Comparison of ENCODE assay signal across 8 cellular contexts in the genomic region with DNA sequence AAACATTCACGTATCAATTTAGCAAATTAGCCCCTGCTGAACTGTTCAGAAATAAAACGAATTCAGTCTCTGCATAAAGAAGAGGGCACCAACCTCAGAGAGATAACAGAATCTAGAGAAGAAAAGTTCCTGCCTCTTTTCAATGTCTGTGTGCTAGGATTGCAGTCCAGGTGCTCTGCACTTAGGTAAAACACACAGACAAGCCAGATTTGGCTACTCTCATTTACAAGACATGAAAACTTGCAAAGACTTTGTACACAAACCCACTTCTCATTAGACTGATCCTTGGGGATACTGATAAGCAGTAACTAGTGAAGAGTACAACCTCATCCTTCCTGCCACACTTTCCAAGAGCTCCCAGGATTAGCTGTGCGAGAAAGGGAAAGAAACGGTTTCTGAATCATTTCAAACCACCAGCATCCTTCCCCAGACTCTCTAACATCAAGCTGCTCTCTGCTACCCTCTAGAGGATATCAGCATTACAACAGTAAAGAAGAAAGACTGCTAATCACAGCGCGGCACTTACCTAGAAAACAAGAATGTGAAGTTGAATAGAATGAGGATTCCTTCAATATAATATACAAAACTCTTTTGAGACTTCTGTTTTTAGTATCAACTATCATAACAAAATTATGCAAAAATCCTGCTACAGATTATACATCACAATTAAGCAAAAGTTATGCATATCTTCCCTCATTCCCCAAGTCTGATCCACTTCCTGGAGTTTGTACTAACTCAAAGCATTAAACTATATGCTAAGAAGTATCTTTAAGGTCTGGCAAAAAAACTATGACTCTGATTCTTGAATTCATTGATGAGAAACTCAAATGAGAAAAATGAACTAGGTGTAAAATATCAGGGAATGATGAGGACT.
DNase-seq lines count a peak whose midpoint lies in the region; ATAC-seq, FAIRE-seq and TF ChIP-seq lines count a peak whose summit lies in the region.

No MANE protein-coding gene starts in this region.

- H3K9ac ChIP-seq in K562 (ENCODE audit: insufficient read depth in 1 of 2, low read depth in 2 of 2, low read length in 2 of 2) = no peak overlapping the region

- H4K20me1 ChIP-seq in DOHH2 (ENCODE audit: control insufficient read depth, insufficient read depth, low read depth, low read length) (no peaks in the 10 kb centered on the region), K562 (replicated peaks; ENCODE audit: control insufficient read depth, insufficient read depth, low read length) (no peaks in the 10 kb centered on the region)

- peak; percentile 85 for FAIRE-seq in K562 (lab: Jason Lieb, UNC)

- H3K9me3 ChIP-seq in DOHH2 (ENCODE audit: control insufficient read depth, insufficient read depth, low read length) (no peaks in the 10 kb centered on the region), K562 (replicated peaks; ENCODE audit: control insufficient read depth, insufficient read depth, low read depth, low read length) (no peaks in the 10 kb centered on the region), stomach (no peaks in the 10 kb centered on the region)

- no peak overlapping the region for H3K4me2 ChIP-seq in DOHH2 (ENCODE audit: low read length)
- no peak overlapping the region for H3K4me2 ChIP-seq in K562 (ENCODE audit: insufficient read depth, low read length)

- 21% methylated on average over 6 of the region's 6 CpGs for WGBS in K562 (ENCODE audit: insufficient coverage, low coverage, missing lambda C conversion rate)
- WGBS in stomach, 5 donors = 26 to 31% (median 28%) methylated on average over 6 of the region's 6 CpGs

- no peaks in the 10 kb centered on the region for H3K9me2 ChIP-seq in DOHH2 (replicated peaks; ENCODE audit: control insufficient read depth, low read length)

- TF ChIP-seq RAD21 in K562 (CRISPR knock-in tag; conservative IDR thresholded peaks at IDR 0.05 in 1 of 2, IDR thresholded peaks at IDR 0.05 in 1 of 2) = peak; percentile 51 to 74

- H3K36me3 ChIP-seq in DOHH2 (ENCODE audit: control insufficient read depth, low read length) (no peaks in the 10 kb centered on the region), K562 (ENCODE audit: control insufficient read depth, insufficient read depth, low read length) (no peaks in the 10 kb centered on the region), stomach (no peaks in the 10 kb centered on the region)

- H3K4me1 ChIP-seq in DOHH2 (ENCODE audit: control insufficient read depth, low read length) (no peaks in the 10 kb centered on the region), K562 (replicated peaks in 1 of 2; ENCODE audit: control insufficient read depth in 2 of 2, insufficient read depth in 2 of 2, low read length in 2 of 2) (no peaks in the 10 kb centered on the region; a peak in 2 of 5 replicates), stomach (peaks cover 14 to 37% (median 20%) of the 10 kb centered on the region in 4 donors)

- intact Hi-C loops in K562 (cut with micrococcal nuclease) = loop anchor here (1.0 to 10.0 kb wide), 4 partner anchors 55 to 390 kb away; no protein-coding TSS in a partner anchor
- intact Hi-C loops in stomach (cut with DNase I; ENCODE audit: low total_unique reads) = no loop called here
- intact Hi-C loops in activated CD4-positive, alpha-beta memory T cell treated with anti-CD3 and anti-CD28 coated beads for 36 hours (cut with micrococcal nuclease) = no loop called here

- no peak for TF ChIP-seq EP300 in K562 (IDR thresholded peaks at IDR 0.05; ENCODE audit: low read length)
- no peak for TF ChIP-seq EP300 in stomach (IDR thresholded peaks at IDR 0.05)

- no peaks in the 10 kb centered on the region for H3K36me3 Mint-ChIP-seq in activated CD4-positive, alpha-beta memory T cell treated with anti-CD3 and anti-CD28 coated beads for 36 hours

- DNase-seq in NCI-H345 treated with DMSO at 0.1 percent for 48 hours (lab: John Stamatoyannopoulos, UW; ENCODE audit: unreplicated experiment) = peak; percentile 31
- DNase-seq in K562 (ENCODE audit: extremely low read depth in 1 of 4, low spot score in 3 of 4) = peak; percentile 39 to 65 (median 46)
- DNase-seq in inferior parietal cortex (ENCODE audit: extremely low spot score) = peak; percentile 93
- DNase-seq in stomach = no peak
- DNase-seq in activated CD4-positive, alpha-beta memory T cell treated with anti-CD3 and anti-CD28 coated beads for 36 hours = no peak

- H3K9me3 Mint-ChIP-seq in activated CD4-positive, alpha-beta memory T cell treated with anti-CD3 and anti-CD28 coated beads for 36 hours = no peaks in the 10 kb centered on the region

- in situ Hi-C loops in K562 (cut with MboI) = loop anchor here (10.0 to 25.0 kb wide), 2 partner anchors 287 to 1195 kb away; no protein-coding TSS in a partner anchor

- no peaks in the 10 kb centered on the region for H3K9me1 ChIP-seq in K562 (ENCODE audit: control insufficient read depth, insufficient read depth, low read length)

- BruUV-seq in K562 (replicated peaks; lab: Mats Ljungman, UMichigan) = no TSS peak

- H3K27ac Mint-ChIP-seq in activated CD4-positive, alpha-beta memory T cell treated with anti-CD3 and anti-CD28 coated beads for 36 hours = no peak overlapping the region

- H3K4me1 Mint-ChIP-seq in activated CD4-positive, alpha-beta memory T cell treated with anti-CD3 and anti-CD28 coated beads for 36 hours (ENCODE audit: low read depth) = no peaks in the 10 kb centered on the region

- TF ChIP-seq POLR2A in K562 (conservative IDR thresholded peaks at IDR 0.05) (no peak), stomach (IDR thresholded peaks at IDR 0.05) (no peak)

- POLR2A ChIA-PET in K562 (lab: Yijun Ruan, JAX) = no interaction called here
- POLR2A ChIA-PET in activated CD4-positive, alpha-beta memory T cell treated with anti-CD3 and anti-CD28 coated beads for 36 hours (lab: Charles Lee) = no interaction called here

- ATAC-seq in GM19328 (IDR thresholded peaks at IDR 0.05; ENCODE audit: unreplicated experiment) = peak; percentile 97
- peak; percentile 70 for ATAC-seq in HG03108 (IDR thresholded peaks at IDR 0.05; ENCODE audit: unreplicated experiment)
- ATAC-seq in K562 = peak; percentile 88

- H2AFZ ChIP-seq in K562 (ENCODE audit: low read depth, low read length) = peak overlapping the region; percentile 57

- H3K4me3 Mint-ChIP-seq in activated CD4-positive, alpha-beta memory T cell treated with anti-CD3 and anti-CD28 coated beads for 36 hours = no peak overlapping the region

- H3K4me3 ChIP-seq in DOHH2 (ENCODE audit: low read length) (no peak overlapping the region), K562 (no peak overlapping the region), stomach (no peak overlapping the region)

- H3K79me2 ChIP-seq in DOHH2 (ENCODE audit: control insufficient read depth, low read length) (no peaks in the 10 kb centered on the region), K562 (ENCODE audit: control insufficient read depth, insufficient read depth, low read length) (no peaks in the 10 kb centered on the region)

- no peaks in the 10 kb centered on the region for H3F3A ChIP-seq in DOHH2 (ENCODE audit: control insufficient read depth, insufficient read depth)

- H3K27ac ChIP-seq in DOHH2 (ENCODE audit: low read depth, low read length) (no peak overlapping the region), K562 (ENCODE audit: extremely low read depth, low read depth, low read length) (no peak overlapping the region), stomach (no peak overlapping the region)

- CTCF ChIA-PET in K562 (lab: Yijun Ruan, JAX; ENCODE audit: low intra/inter-chr PET ratio) = interaction anchor here (1.2 to 1.6 kb wide), 2 partner anchors 293 to 390 kb away, joined by 3 to 6 read pairs; no protein-coding TSS in a partner anchor
- CTCF ChIA-PET in activated CD4-positive, alpha-beta memory T cell treated with anti-CD3 and anti-CD28 coated beads for 36 hours (lab: Charles Lee) = interaction anchor here (0.6 to 1.6 kb wide), 9 partner anchors 9 to 1702 kb away, joined by 3 to 5 read pairs (median 3); no protein-coding TSS in a partner anchor

- no peaks in the 10 kb centered on the region for H3K27me3 ChIP-seq in DOHH2 (ENCODE audit: control insufficient read depth, low read length)
- H3K27me3 ChIP-seq in K562 (ENCODE audit: control insufficient read depth in 2 of 2, insufficient read depth in 2 of 2, low read length in 2 of 2) = no peaks in the 10 kb centered on the region
- H3K27me3 ChIP-seq in stomach = no peaks in the 10 kb centered on the region

- peaks cover 2% of the 10 kb centered on the region for H3K27me3 Mint-ChIP-seq in activated CD4-positive, alpha-beta memory T cell treated with anti-CD3 and anti-CD28 coated beads for 36 hours

- TF ChIP-seq CTCF in DOHH2 (IDR thresholded peaks at IDR 0.05; ENCODE audit: low read depth, low read length, poor library complexity, severe bottlenecking) (peak; percentile 74), K562 (IDR thresholded peaks at IDR 0.05 in 2 of 3, conservative IDR thresholded peaks at IDR 0.05 in 1 of 3; ENCODE audit: insufficient read depth in 2 of 3, low read depth in 1 of 3, low read length in 3 of 3) (peak; percentile 63 to 71 (median 70)), stomach (IDR thresholded peaks at IDR 0.05) (peak in 4 of 7 experiments; percentile 50 to 71 (median 64))

TF ChIP-seq in K562, 482 proteins besides CTCF, POLR2A, EP300 and RAD21 (continues in another document):
- TF ChIP-seq TBP (optimal IDR thresholded peaks at IDR 0.05; ENCODE audit: low read depth, low read length) (no peak), NRF1 (conservative IDR thresholded peaks at IDR 0.05 in 1 of 2, IDR thresholded peaks at IDR 0.05 in 1 of 2) (no peak), BRCA1 (IDR thresholded peaks at IDR 0.05) (no peak), BRCA1 (CRISPR knock-in tag; IDR thresholded peaks at IDR 0.05) (no peak), ZFX (CRISPR knock-in tag; IDR thresholded peaks at IDR 0.05) (no peak), ZNF212 (CRISPR knock-in tag; IDR thresholded peaks at IDR 0.05) (no peak), E2F5 (CRISPR knock-in tag; IDR thresholded peaks at IDR 0.05) (no peak), RHOXF2B (CRISPR knock-in tag; conservative IDR thresholded peaks at IDR 0.05) (no peak), JUND (IDR thresholded peaks at IDR 0.05; ENCODE audit: borderline replicate concordance, low read depth, low read length) (peak; percentile 33; the same call in 1 of the 2 replicates), JUND (tag; IDR thresholded peaks at IDR 0.05; ENCODE audit: borderline replicate concordance, low read depth, low read length) (no peak)

Comparison
In these comparisons a context has a peak if more than half of its experiments do, and no peak if none do; other contexts are left out.
1. DNase-seq: peak in NCI-H345 treated with DMSO at 0.1 percent for 48 hours (single experiment), K562 (4 of 4) and inferior parietal cortex (single experiment); none in stomach (single experiment) and activated CD4-positive, alpha-beta memory T cell treated with anti-CD3 and anti-CD28 coated beads for 36 hours (single experiment).
2. Peak in every context shown above with its lines, with median percentiles within 50 percentile points of each other: CTCF ChIP-seq and ATAC-seq.